Comparison of ENCODE assay signal across 7 cellular contexts in the genomic region with DNA sequence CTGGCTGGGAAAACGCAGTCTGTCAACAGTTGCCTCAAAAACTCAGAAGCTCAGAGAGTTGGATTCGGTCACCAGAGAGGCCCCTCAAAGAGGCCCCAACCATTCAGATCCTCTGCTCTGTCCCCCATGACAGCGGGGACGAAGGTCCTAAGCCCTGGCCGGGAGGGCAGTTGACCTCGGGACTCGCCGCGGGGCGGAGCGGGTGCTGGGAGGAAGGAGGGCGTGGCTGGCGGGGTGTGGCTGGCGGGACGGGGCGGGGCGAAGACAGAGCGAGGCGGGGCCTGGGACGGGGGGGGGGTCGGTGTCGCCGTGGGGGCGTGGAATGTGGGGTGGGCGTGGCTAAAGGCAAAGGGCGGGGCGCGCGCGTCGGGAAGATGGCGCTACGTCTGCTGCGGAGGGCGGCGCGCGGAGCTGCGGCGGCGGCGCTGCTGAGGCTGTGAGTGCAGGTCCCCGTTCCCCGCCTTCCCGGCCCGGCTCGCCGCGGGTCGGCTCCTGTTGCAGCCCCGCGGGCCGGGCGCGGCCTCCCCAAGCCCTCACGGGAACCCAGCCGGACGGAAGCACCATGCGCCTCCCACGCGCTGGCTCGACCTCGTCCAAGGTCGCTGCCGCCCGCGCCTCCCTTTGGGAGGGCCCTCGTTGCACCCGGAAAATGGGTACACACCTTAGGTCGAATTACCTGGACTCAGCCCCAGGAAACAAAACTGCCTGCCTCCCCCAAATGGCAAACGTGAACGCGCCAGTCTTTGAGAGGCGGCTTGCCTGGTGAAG. TPM values are rescaled to one million over a fixed set of nuclear protein-coding genes. Genes with fewer than 3 reads are reported as not detected.
DNase-seq lines count a peak whose midpoint lies in the region; ATAC-seq and TF ChIP-seq lines count a peak whose summit lies in the region.

A gene (plus strand): TSS at position 369 of the 768 bp plus-strand sequence.

- DNase-seq in NCI-H128 (lab: John Stamatoyannopoulos, UW; ENCODE audit: unreplicated experiment) (peak; percentile 76), T-helper 22 cell (ENCODE audit: low read depth) (peak; percentile 81), astrocyte of the cerebellum (ENCODE audit: low read depth) (peak; percentile 50), hepatocyte (ENCODE audit: low spot score) (peak; percentile 93), retinal pigment epithelial cell (ENCODE audit: low read depth) (no peak)

- no peaks in the 10 kb centered on the region for H4K20me1 ChIP-seq in hepatocyte (ENCODE audit: insufficient read depth, poor library complexity, severe bottlenecking)

- in situ Hi-C loops in astrocyte of the cerebellum (cut with HindIII; ENCODE audit: low sequenced_read_pairs) = no loop called here

- no peaks in the 10 kb centered on the region for H3K79me2 ChIP-seq in hepatocyte

- TF ChIP-seq CTCF in astrocyte of the cerebellum (IDR thresholded peaks at IDR 0.05; ENCODE audit: low read depth, low read length, missing control alignments) (no peak), hepatocyte (IDR thresholded peaks at IDR 0.05; ENCODE audit: poor library complexity) (no peak), retinal pigment epithelial cell (conservative IDR thresholded peaks at IDR 0.05; ENCODE audit: low read depth, low read length) (no peak)

- peak; percentile 91 for TF ChIP-seq POLR2A in GM15510 (IDR thresholded peaks at IDR 0.05; ENCODE audit: borderline replicate concordance, extremely low read depth, insufficient read length)

- H3K4me3 ChIP-seq in astrocyte of the cerebellum (ENCODE audit: low read depth, low read length) (peak within 1 kb of the TSS; percentile 77), hepatocyte (peak within 1 kb of the TSS; percentile 43), retinal pigment epithelial cell (ENCODE audit: low read length) (peak within 1 kb of the TSS; percentile 84)

- no peaks in the 10 kb centered on the region for H3K9me2 ChIP-seq in hepatocyte (replicated peaks; ENCODE audit: insufficient read depth)

- peak within 1 kb of the TSS; percentile 77 for H3K4me2 ChIP-seq in hepatocyte

- H3K36me3 ChIP-seq in hepatocyte (replicated peaks; ENCODE audit: insufficient read depth, low read depth) = no peaks in the 10 kb centered on the region

- peak; percentile 86 for ATAC-seq in HG02759 (IDR thresholded peaks at IDR 0.05; ENCODE audit: unreplicated experiment)

- H2AFZ ChIP-seq in hepatocyte = peak within 1 kb of the TSS; percentile 93

- under 1% methylated on average over 31 of the region's 74 CpGs for WGBS in hepatocyte (ENCODE audit: low lambda C conversion rate, missing lambda C conversion rate)

- H3K27me3 ChIP-seq in hepatocyte = no peaks in the 10 kb centered on the region

- H3K9me3 ChIP-seq in hepatocyte (ENCODE audit: low read depth) = no peaks in the 10 kb centered on the region

- H3K27ac ChIP-seq in hepatocyte = peak within 1 kb of the TSS; percentile 82

- peaks cover 13% of the 10 kb centered on the region for H3K4me1 ChIP-seq in hepatocyte (ENCODE audit: insufficient read depth)

RNA-seq across cellular contexts. Expression of the gene that starts here (rescaled TPM):
- total RNA-seq in hepatocyte = 10.0 TPM in 2 replicates
- 11.4 and 12.1 TPM in 2 replicates for polyA plus RNA-seq in hepatocyte
